Comparison of ENCODE assay signal across 9 cellular contexts in the genomic region with DNA sequence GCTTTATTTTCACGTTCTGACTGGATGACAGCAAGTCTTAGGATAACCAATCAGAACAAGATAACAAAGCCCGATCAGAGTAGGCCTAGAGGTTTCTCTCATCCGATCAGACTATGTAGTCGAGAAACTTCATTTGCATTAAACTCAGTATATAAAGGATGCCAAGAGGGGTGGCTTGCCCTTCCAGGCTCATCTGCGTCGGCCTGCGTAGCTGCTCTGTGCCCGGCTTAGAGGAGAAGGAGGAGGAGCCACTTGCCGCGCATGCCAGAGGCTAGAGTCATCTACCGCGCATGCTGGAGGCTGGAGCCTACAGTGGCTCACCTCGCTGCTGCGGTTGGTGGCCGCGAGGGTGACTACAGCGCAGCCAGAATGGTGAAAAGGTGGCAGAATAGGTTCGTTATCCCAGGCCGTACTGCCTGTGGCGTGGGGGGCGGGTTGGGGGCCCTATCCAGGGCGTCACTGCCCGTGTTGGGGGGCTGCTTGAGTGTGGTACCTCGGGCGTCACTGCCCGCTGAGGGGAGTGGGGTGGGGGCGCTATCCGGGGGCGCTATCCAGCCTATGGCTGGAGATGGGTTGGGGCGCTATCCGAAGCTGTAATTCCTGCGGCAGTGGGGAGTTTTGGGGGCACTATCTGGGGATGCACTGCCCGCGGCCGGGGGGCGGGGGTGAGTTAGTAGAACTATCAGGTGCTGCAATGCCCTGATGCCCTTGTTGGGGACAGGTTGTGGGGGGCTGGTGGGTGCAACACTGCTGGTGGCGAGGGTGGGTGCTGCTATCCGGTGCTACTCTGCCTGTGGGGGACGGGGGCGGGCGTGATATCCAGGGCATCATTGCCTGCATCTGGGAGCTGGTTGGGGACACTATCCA. TPM values are rescaled to one million over a fixed set of nuclear protein-coding genes. Genes with fewer than 3 reads are reported as not detected.
DNase-seq lines count a peak whose midpoint lies in the region; ATAC-seq, FAIRE-seq and TF ChIP-seq lines count a peak whose summit lies in the region.
"Had no signal": no experiment of that assay in that cellular context is flagged by ENCODE, and none has a peak within 500 bp of the region (broad histone marks: within the 10 kb centered on the region; RNA-seq: fewer than 3 reads in every experiment).

A gene (minus strand): TSS at position 218 of the 867 bp plus-strand sequence. CDS start 2,622 bp downstream, outside the sequence.

- ATAC-seq in GM19035 (IDR thresholded peaks at IDR 0.05; ENCODE audit: unreplicated experiment) (no peak), GM18858 (IDR thresholded peaks at IDR 0.05; ENCODE audit: unreplicated experiment) (no peak), HG02763 (IDR thresholded peaks at IDR 0.05; ENCODE audit: unreplicated experiment) (no peak)

- peak within 1 kb of the TSS; percentile 90 for H2AFZ ChIP-seq in neural progenitor cell (replicated peaks)

- POLR2A ChIA-PET in activated CD4-positive, alpha-beta memory T cell treated with anti-CD3 and anti-CD28 coated beads for 36 hours (lab: Charles Lee), result no interaction called here

- no peaks in the 10 kb centered on the region for H3K79me2 ChIP-seq in neural progenitor cell (ENCODE audit: low read depth)

- peaks cover 6% of the 10 kb centered on the region for H3K27me3 Mint-ChIP-seq in activated CD4-positive, alpha-beta memory T cell treated with anti-CD3 and anti-CD28 coated beads for 36 hours
- H3K27me3 Mint-ChIP-seq in neural progenitor cell (ENCODE audit: insufficient read depth, low read depth), result peaks cover 12% of the 10 kb centered on the region

- H3K36me3 Mint-ChIP-seq in activated CD4-positive, alpha-beta memory T cell treated with anti-CD3 and anti-CD28 coated beads for 36 hours, result no peaks in the 10 kb centered on the region
- no peaks in the 10 kb centered on the region for H3K36me3 Mint-ChIP-seq in neural progenitor cell

- H3K4me2 ChIP-seq in neural progenitor cell, result peak within 1 kb of the TSS; percentile 92

- H3K4me3 Mint-ChIP-seq in activated CD4-positive, alpha-beta memory T cell treated with anti-CD3 and anti-CD28 coated beads for 36 hours, result peak within 1 kb of the TSS; percentile 70
- peak within 1 kb of the TSS; percentile 95 for H3K4me3 Mint-ChIP-seq in neural progenitor cell

- peak within 1 kb of the TSS; percentile 54 for H3K4me3 ChIP-seq in neural progenitor cell

- H3K9me3 ChIP-seq in neural progenitor cell (ENCODE audit: low read depth), result no peaks in the 10 kb centered on the region

- H3K27me3 ChIP-seq in neural progenitor cell, result peaks cover 60% of the 10 kb centered on the region

- FAIRE-seq in D721Med (lab: Jason Lieb, UNC), result no peak
- FAIRE-seq: islet of Langerhans had no signal

- no peak within 1 kb of the TSS for H3K9ac ChIP-seq in neural progenitor cell

- intact Hi-C loops in activated CD4-positive, alpha-beta memory T cell treated with anti-CD3 and anti-CD28 coated beads for 36 hours (cut with micrococcal nuclease), result loop anchor here (5.0 kb wide), 2 partner anchors 38 to 62 kb away; no protein-coding TSS in a partner anchor

- H3K4me1 ChIP-seq in neural progenitor cell, result peaks cover 6% of the 10 kb centered on the region

- no peak for TF ChIP-seq CTCF in D721Med (IDR thresholded peaks at IDR 0.05; ENCODE audit: insufficient read depth, missing control alignments)
- TF ChIP-seq CTCF in neural progenitor cell (IDR thresholded peaks at IDR 0.05), result peak; percentile 31

- peaks cover 7% of the 10 kb centered on the region for H3F3A ChIP-seq in neural progenitor cell (ENCODE audit: low read depth)

- H3K36me3 ChIP-seq in neural progenitor cell, result no peaks in the 10 kb centered on the region

- no peak within 1 kb of the TSS for H3K27ac ChIP-seq in neural progenitor cell

- peak within 1 kb of the TSS; percentile 51 for H3K27ac Mint-ChIP-seq in activated CD4-positive, alpha-beta memory T cell treated with anti-CD3 and anti-CD28 coated beads for 36 hours
- H3K27ac Mint-ChIP-seq in neural progenitor cell, result peak within 1 kb of the TSS; percentile 69

- no peaks in the 10 kb centered on the region for H4K20me1 ChIP-seq in neural progenitor cell (ENCODE audit: low read depth)

- CTCF ChIA-PET in activated CD4-positive, alpha-beta memory T cell treated with anti-CD3 and anti-CD28 coated beads for 36 hours (lab: Charles Lee), result no interaction called here

- no peaks in the 10 kb centered on the region for H3K9me3 Mint-ChIP-seq in activated CD4-positive, alpha-beta memory T cell treated with anti-CD3 and anti-CD28 coated beads for 36 hours
- no peaks in the 10 kb centered on the region for H3K9me3 Mint-ChIP-seq in neural progenitor cell

- peaks cover 48% of the 10 kb centered on the region for H3K4me1 Mint-ChIP-seq in activated CD4-positive, alpha-beta memory T cell treated with anti-CD3 and anti-CD28 coated beads for 36 hours (ENCODE audit: low read depth)
- H3K4me1 Mint-ChIP-seq in neural progenitor cell, result peaks cover 19% of the 10 kb centered on the region

- DNase-seq in D721Med (ENCODE audit: insufficient read length, low spot score) (peak; percentile 51), NCI-H1092 treated with DMSO at 0.1 percent for 48 hours (lab: John Stamatoyannopoulos, UW) (peak; percentile 82), fibroblast of peridontal ligament (ENCODE audit: extremely low read depth) (peak; percentile 2), neural progenitor cell (ENCODE audit: low spot score) (peak; percentile 94)
- peak; percentile 62 for DNase-seq in activated CD4-positive, alpha-beta memory T cell treated with anti-CD3 and anti-CD28 coated beads for 36 hours

RNA-seq across cellular contexts. Expression of the gene that starts here (rescaled TPM):
- under 1 TPM; 0.52 to 0.53 TPM for total RNA-seq in activated CD4-positive, alpha-beta memory T cell treated with anti-CD3 and anti-CD28 coated beads for 36 hours
- total RNA-seq in neural progenitor cell (ENCODE audit: low replicate concordance), result 0.12 and 1.8 TPM in 2 replicates

Comparison
In these comparisons a context has a peak if more than half of its experiments do, and no peak if none do; other contexts are left out.
1. Peak in DNase-seq in activated CD4-positive, alpha-beta memory T cell treated with anti-CD3 and anti-CD28 coated beads for 36 hours; RNA of the gene not detected or under 1 TPM.
2. DNase-seq: peak in every context shown above with its lines; median percentile 94 in neural progenitor cell; 82 in NCI-H1092 treated with DMSO at 0.1 percent for 48 hours; 62 in activated CD4-positive, alpha-beta memory T cell treated with anti-CD3 and anti-CD28 coated beads for 36 hours; 51 in D721Med; 2 in fibroblast of peridontal ligament.